Comparison of ENCODE assay signal across 8 cellular contexts in genomic region chr20:51768759-51769517, GRCh38. TPM values are rescaled to one million over a fixed set of nuclear protein-coding genes. Genes with fewer than 3 reads are reported as not detected.
DNase-seq lines count a peak whose midpoint lies in the region; ATAC-seq and TF ChIP-seq lines count a peak whose summit lies in the region.

No MANE protein-coding gene starts in this region.

- peaks cover 42% of the 10 kb centered on the region for H3K27me3 Mint-ChIP-seq in activated T-cell treated with anti-CD3 and anti-CD28 coated beads, Interleukin-2, amount 50 U/mL, for 72 hours (ENCODE audit: low read depth)
- peaks cover 4 to 8% (median 7%) of the 10 kb centered on the region in 3 donors for H3K27me3 Mint-ChIP-seq in immature natural killer cell (ENCODE audit: low read depth in 3 of 3)

- TF ChIP-seq CTCF in heart right ventricle (IDR thresholded peaks at IDR 0.05) (no peak), thoracic aorta (IDR thresholded peaks at IDR 0.05) (no peak)

- H3K9me3 ChIP-seq in heart right ventricle (no peaks in the 10 kb centered on the region), thoracic aorta (no peaks in the 10 kb centered on the region)

- intact Hi-C loops in heart right ventricle (cut with DNase I), result loop anchor here in 2 of 10 donors (10.0 kb wide), 1 partner anchor 114 kb away; no protein-coding TSS in a partner anchor
- intact Hi-C loops in cardiac septum (cut with DNase I), result loop anchor here (10.0 kb wide), 1 partner anchor 134 kb away; no protein-coding TSS in a partner anchor

- H3K36me3 Mint-ChIP-seq in activated T-cell treated with anti-CD3 and anti-CD28 coated beads, Interleukin-2, amount 50 U/mL, for 72 hours (ENCODE audit: insufficient read depth in 2 of 2), result peaks cover 2 to 5% of the 10 kb centered on the region in 2 donors
- peaks cover 0 to 6% (median 0%) of the 10 kb centered on the region in 3 donors for H3K36me3 Mint-ChIP-seq in immature natural killer cell

- no peaks in the 10 kb centered on the region for H3K9me3 Mint-ChIP-seq in activated T-cell treated with anti-CD3 and anti-CD28 coated beads, Interleukin-2, amount 50 U/mL, for 72 hours
- H3K9me3 Mint-ChIP-seq in immature natural killer cell, result no peaks in the 10 kb centered on the region

- H3K27ac ChIP-seq in heart right ventricle (no peak overlapping the region), thoracic aorta (no peak overlapping the region)

- H3K27ac Mint-ChIP-seq in activated T-cell treated with anti-CD3 and anti-CD28 coated beads, Interleukin-2, amount 50 U/mL, for 72 hours, result no peak overlapping the region
- H3K27ac Mint-ChIP-seq in immature natural killer cell, result peak overlapping the region; percentile 35 to 91 (median 67)

- DNase-seq in heart right ventricle, result no peak
- DNase-seq in cardiac septum (ENCODE audit: low spot score), result no peak
- DNase-seq in activated T-cell treated with anti-CD3 and anti-CD28 coated beads, Interleukin-2, amount 50 U/mL, for 72 hours, result peak in 1 of 2 donors; percentile 4
- DNase-seq in immature natural killer cell, result peak in 1 of 3 donors; percentile 4
- no peak for DNase-seq in thoracic aorta (ENCODE audit: low spot score)
- DNase-seq in NCI-H446 (lab: John Stamatoyannopoulos, UW), result no peak
- no peak for DNase-seq in NCI-H2107 treated with DMSO at 0.1 percent for 48 hours (lab: John Stamatoyannopoulos, UW; ENCODE audit: unreplicated experiment)

- no peak for ATAC-seq in heart right ventricle
- peak in 1 of 2 donors; percentile 33 for ATAC-seq in activated T-cell treated with anti-CD3 and anti-CD28 coated beads, Interleukin-2, amount 50 U/mL, for 72 hours (replicated peaks in 1 of 2)
- ATAC-seq in thoracic aorta (ENCODE audit: insufficient number of reproducible peaks, low FRiP score, low read depth), result no peak
- ATAC-seq in HG03095 (IDR thresholded peaks at IDR 0.05; ENCODE audit: unreplicated experiment), result no peak

- WGBS in heart right ventricle, 2 donors, result 32 to 33% methylated on average over 12 to 16 of the region's 16 CpGs

- H3K4me3 Mint-ChIP-seq in activated T-cell treated with anti-CD3 and anti-CD28 coated beads, Interleukin-2, amount 50 U/mL, for 72 hours, result peak overlapping the region; percentile 50 to 79
- H3K4me3 Mint-ChIP-seq in immature natural killer cell, result peak overlapping the region; percentile 86 to 91 (median 89)

- peaks cover 9% of the 10 kb centered on the region for H3K4me1 Mint-ChIP-seq in activated T-cell treated with anti-CD3 and anti-CD28 coated beads, Interleukin-2, amount 50 U/mL, for 72 hours (ENCODE audit: low read depth)
- peaks cover 26 to 42% of the 10 kb centered on the region in 2 donors for H3K4me1 Mint-ChIP-seq in immature natural killer cell

- H3K36me3 ChIP-seq in heart right ventricle, result no peaks in the 10 kb centered on the region
- H3K36me3 ChIP-seq in thoracic aorta, result no peaks in the 10 kb centered on the region

- peaks cover 0 to 19% (median 6%) of the 10 kb centered on the region in 9 donors for H3K4me1 ChIP-seq in heart right ventricle
- H3K4me1 ChIP-seq in thoracic aorta (ENCODE audit: control insufficient read depth in 1 of 2, low read depth in 2 of 2), result peaks cover 0 to 4% of the 10 kb centered on the region in 2 donors

- peak overlapping the region in 6 of 10 donors; percentile 10 to 38 (median 30) for H3K4me3 ChIP-seq in heart right ventricle
- peak overlapping the region; percentile 42 for H3K4me3 ChIP-seq in thoracic aorta

- H3K27me3 ChIP-seq in heart right ventricle (peaks cover 0 to 36% (median 0%) of the 10 kb centered on the region in 7 donors), thoracic aorta (replicated peaks; ENCODE audit: insufficient read depth) (no peaks in the 10 kb centered on the region)

RNA-seq across cellular contexts. Expression of gene ATP9A, which starts 0.7 kb away (rescaled TPM):
- total RNA-seq in heart right ventricle, result 10 to 100 TPM; 16.5 to 32.1 (median 27.0) TPM
- 1 to 10 TPM; 3.4 to 3.9 TPM for polyA plus RNA-seq in heart right ventricle
- total RNA-seq in cardiac septum, result 25.4 TPM
- total RNA-seq in activated T-cell treated with anti-CD3 and anti-CD28 coated beads, Interleukin-2, amount 50 U/mL, for 72 hours, result 1 to 10 TPM; 1.3 to 3.8 TPM
- 1 to 10 TPM in 2 of 3 donors, under 1 TPM in 1; 0.82 to 2.8 (median 1.2) TPM for polyA plus RNA-seq in immature natural killer cell
- total RNA-seq in thoracic aorta, result 10 to 100 TPM; 54.4 TPM

RNA-seq across cellular contexts. Expression of gene SALL4, which starts 33.4 kb away (rescaled TPM):
- total RNA-seq in heart right ventricle (under 1 TPM in 4 of 10 donors, not detected in 6; 0.05 to 0.17 (median 0.06) TPM), cardiac septum (0.08 TPM), thoracic aorta (not detected)
- polyA plus RNA-seq in heart right ventricle (under 1 TPM; 0.01 to 0.22 TPM), immature natural killer cell (under 1 TPM in 1 of 3 donors, not detected in 2; 0.08 TPM)
- total RNA-seq in activated T-cell treated with anti-CD3 and anti-CD28 coated beads, Interleukin-2, amount 50 U/mL, for 72 hours, result under 1 TPM in 1 of 2 donors, not detected in 1; 0.10 TPM
